8 cellular contexts compared by ENCODE assay signal in the genomic region with DNA sequence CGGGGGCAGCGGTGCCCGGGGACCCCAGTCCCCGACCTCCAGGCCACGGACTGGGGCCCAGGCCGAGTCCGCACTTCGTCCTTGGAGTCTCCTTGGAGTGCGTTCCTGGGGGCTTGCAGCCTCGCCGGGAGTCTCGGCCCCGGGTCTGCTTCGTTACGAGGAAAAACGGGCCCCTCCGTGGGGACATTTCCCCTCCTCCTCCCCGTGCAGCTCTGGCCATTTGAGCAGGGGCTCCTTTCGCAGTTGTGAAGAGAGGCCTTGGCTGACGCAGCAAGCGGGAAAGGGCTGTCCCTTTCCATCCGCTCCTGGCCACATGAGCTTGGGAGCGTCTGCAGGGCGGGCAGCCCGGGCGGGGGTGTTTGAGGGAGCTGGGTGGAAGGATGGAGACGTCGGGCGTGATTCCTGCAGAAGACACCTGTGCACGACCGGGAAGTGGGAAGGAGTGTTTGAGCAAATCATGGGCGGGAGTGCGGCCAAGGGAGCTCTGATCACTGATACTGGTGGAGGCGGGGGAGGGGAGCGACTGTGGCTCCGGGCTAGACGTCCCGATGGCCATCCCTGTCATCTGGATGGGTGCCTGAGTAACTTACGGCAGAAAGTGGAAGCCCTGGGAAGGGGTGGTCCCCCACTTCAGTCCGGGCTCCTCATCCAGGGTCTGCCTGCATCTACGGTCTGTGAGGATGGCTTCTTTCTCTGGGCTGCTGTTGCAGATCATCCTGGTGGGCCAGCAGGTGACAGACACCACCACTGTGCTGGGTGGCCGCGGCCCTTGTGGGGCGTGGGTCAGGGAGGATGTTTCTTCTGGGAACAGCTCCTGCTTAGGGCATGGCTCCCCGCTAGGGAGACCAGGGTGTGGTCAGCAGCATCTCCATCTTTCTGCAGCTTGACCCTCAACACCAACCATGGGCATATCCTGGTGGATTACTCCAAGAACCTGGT. TPM values are rescaled to one million over a fixed set of nuclear protein-coding genes. Genes with fewer than 3 reads are reported as not detected.
DNase-seq lines count a peak whose midpoint lies in the region; ATAC-seq, FAIRE-seq and TF ChIP-seq lines count a peak whose summit lies in the region.

No MANE protein-coding gene starts in this region.

- peaks cover 34% of the 10 kb centered on the region for H3K4me1 ChIP-seq in DOHH2 (ENCODE audit: control insufficient read depth, low read length)
- peaks cover 0 to 9% of the 10 kb centered on the region in 2 donors for H3K4me1 ChIP-seq in small intestine (ENCODE audit: control insufficient read depth in 2 of 2, insufficient read depth in 1 of 2, low read depth in 1 of 2, low read length in 1 of 2)

- DNase-seq in cardiac fibroblast (ENCODE audit: low read depth in 2 of 2) (peak; percentile 47 to 48), iris pigment epithelial cell (ENCODE audit: low read depth) (peak; percentile 43), small intestine (peak; percentile 59), COR-L47 (lab: John Stamatoyannopoulos, UW) (no peak)

- TF ChIP-seq CTCF in DOHH2 (IDR thresholded peaks at IDR 0.05; ENCODE audit: low read depth, low read length, poor library complexity, severe bottlenecking) (no peak), cardiac fibroblast (IDR thresholded peaks at IDR 0.05; ENCODE audit: low read depth, low read length) (no peak)

- peaks cover 17% of the 10 kb centered on the region; the same call in 1 of the 2 replicates for H4K20me1 ChIP-seq in DOHH2 (ENCODE audit: control insufficient read depth, insufficient read depth, low read depth, low read length)

- ATAC-seq in HG02642 (IDR thresholded peaks at IDR 0.05; ENCODE audit: poor library complexity, unreplicated experiment) = peak; percentile 8
- no peak for ATAC-seq in HG03565 (IDR thresholded peaks at IDR 0.05; ENCODE audit: unreplicated experiment)

- H3K9me3 ChIP-seq in DOHH2 (ENCODE audit: control insufficient read depth, insufficient read depth, low read length) = no peaks in the 10 kb centered on the region
- no peaks in the 10 kb centered on the region for H3K9me3 ChIP-seq in small intestine (ENCODE audit: control insufficient read depth, low read depth)

- peaks cover 3% of the 10 kb centered on the region for H3F3A ChIP-seq in DOHH2 (ENCODE audit: control insufficient read depth, insufficient read depth)

- H3K9me2 ChIP-seq in DOHH2 (replicated peaks; ENCODE audit: control insufficient read depth, low read length) = no peaks in the 10 kb centered on the region

- H3K27me3 ChIP-seq in DOHH2 (ENCODE audit: control insufficient read depth, low read length) = no peaks in the 10 kb centered on the region
- H3K27me3 ChIP-seq in small intestine (ENCODE audit: control insufficient read depth in 2 of 2, insufficient read depth in 2 of 2, low read length in 2 of 2) = no peaks in the 10 kb centered on the region

- peak overlapping the region; percentile 88 for H3K4me2 ChIP-seq in DOHH2 (ENCODE audit: low read length)

- H3K79me2 ChIP-seq in DOHH2 (ENCODE audit: control insufficient read depth, low read length) = peaks cover 62% of the 10 kb centered on the region

- FAIRE-seq in small intestine (lab: Jason Lieb, UNC) = no peak

- 4 to 7% (median 5%) methylated on average over 41 to 45 of the region's 45 CpGs for WGBS in small intestine, 3 donors

- H3K36me3 ChIP-seq in DOHH2 (ENCODE audit: control insufficient read depth, low read length) (peaks cover 56% of the 10 kb centered on the region), small intestine (ENCODE audit: control insufficient read depth in 2 of 2, insufficient read depth in 2 of 2, low read length in 2 of 2) (peaks cover 0 to 8% of the 10 kb centered on the region in 2 donors)

- H3K4me3 ChIP-seq in DOHH2 (ENCODE audit: low read length) (peak overlapping the region; percentile 96), cardiac fibroblast (replicated peaks in 1 of 2; ENCODE audit: low read depth in 2 of 2, low read length in 2 of 2) (peak overlapping the region; percentile 82 to 85), small intestine (ENCODE audit: low read depth in 1 of 2, low read length in 2 of 2) (peak overlapping the region; percentile 89 to 96)

- H3K27ac ChIP-seq in DOHH2 (ENCODE audit: low read depth, low read length) = peak overlapping the region; percentile 59
- peak overlapping the region; percentile 65 to 85 for H3K27ac ChIP-seq in small intestine (ENCODE audit: low read depth in 1 of 2, low read length in 1 of 2)

TF ChIP-seq in PFSK-1, 5 proteins besides CTCF, POLR2A, EP300 and RAD21:
- no peak for TF ChIP-seq POLR2AphosphoS5 (IDR thresholded peaks at IDR 0.05; ENCODE audit: low read depth, low read length)
- TF ChIP-seq SIN3A (IDR thresholded peaks at IDR 0.05; ENCODE audit: borderline replicate concordance, insufficient read depth, low read length) = 0 out of 2 replicates have a peak, but pooled peaks have one; percentile 28

RNA-seq across cellular contexts. Expression of a gene that starts 0.7 kb away (rescaled TPM):
- 325 TPM for polyA plus RNA-seq in PFSK-1 (2012; ENCODE audit: insufficient read length, low read depth)
- 100 to 1,000 TPM in 2 of 3 donors, 10 to 100 TPM in 1; 98.6 to 199 (median 129) TPM for polyA plus RNA-seq in small intestine

RNA-seq across cellular contexts. Expression of a gene that starts 38.5 kb away (rescaled TPM):
- 13.8 TPM for polyA plus RNA-seq in PFSK-1 (2012; ENCODE audit: insufficient read length, low read depth)
- 10 to 100 TPM in 1 of 3 donors, 1 to 10 TPM in 2; 3.1 to 12.0 (median 6.2) TPM for polyA plus RNA-seq in small intestine
